Comparison of ENCODE assay signal across 13 cellular contexts in genomic region chr16:1439699-1440074, GRCh38. TPM values are rescaled to one million over a fixed set of nuclear protein-coding genes. Genes with fewer than 3 reads are reported as not detected.
"Had no signal": no experiment of that assay in that cellular context is flagged by ENCODE, and none has a peak within 500 bp of the region (broad histone marks: within the 10 kb centered on the region; RNA-seq: fewer than 3 reads in every experiment).

No MANE protein-coding gene starts in this region.

RNA-seq across cellular contexts. Expression of gene CCDC154, which starts 4.7 kb away (rescaled TPM):
- total RNA-seq: ascending aorta had no signal

RNA-seq across cellular contexts. Expression of gene PERCC1, which starts 8.8 kb away (rescaled TPM):
- total RNA-seq: activated CD4-positive, alpha-beta memory T cell treated with anti-CD3 and anti-CD28 coated beads, Interleukin-2, amount 10 ng/mL, durations not matched to agents 7 days and 5 days; activated CD4-positive, alpha-beta T cell treated with anti-CD3 and anti-CD28 coated beads, Interleukin-2, amount 10 ng/mL, durations not matched to agents 7 days and 5 days; ascending aorta; breast epithelium; cerebellum; dermis blood vessel endothelial cell; esophagus muscularis mucosa; foreskin keratinocyte; gastrocnemius medialis; T-helper 2 cell treated with Interferon-gamma antibody and Interleukin-4, amounts not matched to agents 100 ng/mL and 5 ng/mL, for 36 hours; WTC11 had no signal
- polyA plus RNA-seq: cardiac muscle cell, foreskin keratinocyte, hepatocyte had no signal
